In genomic region chr15:63048986-63049665, GRCh38 we compare ENCODE assay signal across 1 cellular context.
TF ChIP-seq lines count a peak whose summit lies in the region.

No MANE protein-coding gene starts in this region.

TF ChIP-seq in GM23338, 12 proteins besides CTCF, POLR2A, EP300 and RAD21 (continued from another document):
- TF ChIP-seq, protein P1, sequence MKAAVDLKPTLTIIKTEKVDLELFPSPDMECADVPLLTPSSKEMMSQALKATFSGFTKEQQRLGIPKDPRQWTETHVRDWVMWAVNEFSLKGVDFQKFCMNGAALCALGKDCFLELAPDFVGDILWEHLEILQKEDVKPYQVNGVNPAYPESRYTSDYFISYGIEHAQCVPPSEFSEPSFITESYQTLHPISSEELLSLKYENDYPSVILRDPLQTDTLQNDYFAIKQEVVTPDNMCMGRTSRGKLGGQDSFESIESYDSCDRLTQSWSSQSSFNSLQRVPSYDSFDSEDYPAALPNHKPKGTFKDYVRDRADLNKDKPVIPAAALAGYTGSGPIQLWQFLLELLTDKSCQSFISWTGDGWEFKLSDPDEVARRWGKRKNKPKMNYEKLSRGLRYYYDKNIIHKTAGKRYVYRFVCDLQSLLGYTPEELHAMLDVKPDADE (IDR thresholded peaks at IDR 0.05), result no peak
- TF ChIP-seq NANOG (IDR thresholded peaks at IDR 0.05; ENCODE audit: borderline replicate concordance) (no peak; the same call in 1 of the 2 replicates), ZNF114 (CRISPR knock-in tag; IDR thresholded peaks at IDR 0.05) (no peak), JUNB (IDR thresholded peaks at IDR 0.05; ENCODE audit: unreplicated experiment) (no peak), EZH2 (IDR thresholded peaks at IDR 0.05; ENCODE audit: low read depth, unreplicated experiment) (no peak)
- TF ChIP-seq, protein P2, sequence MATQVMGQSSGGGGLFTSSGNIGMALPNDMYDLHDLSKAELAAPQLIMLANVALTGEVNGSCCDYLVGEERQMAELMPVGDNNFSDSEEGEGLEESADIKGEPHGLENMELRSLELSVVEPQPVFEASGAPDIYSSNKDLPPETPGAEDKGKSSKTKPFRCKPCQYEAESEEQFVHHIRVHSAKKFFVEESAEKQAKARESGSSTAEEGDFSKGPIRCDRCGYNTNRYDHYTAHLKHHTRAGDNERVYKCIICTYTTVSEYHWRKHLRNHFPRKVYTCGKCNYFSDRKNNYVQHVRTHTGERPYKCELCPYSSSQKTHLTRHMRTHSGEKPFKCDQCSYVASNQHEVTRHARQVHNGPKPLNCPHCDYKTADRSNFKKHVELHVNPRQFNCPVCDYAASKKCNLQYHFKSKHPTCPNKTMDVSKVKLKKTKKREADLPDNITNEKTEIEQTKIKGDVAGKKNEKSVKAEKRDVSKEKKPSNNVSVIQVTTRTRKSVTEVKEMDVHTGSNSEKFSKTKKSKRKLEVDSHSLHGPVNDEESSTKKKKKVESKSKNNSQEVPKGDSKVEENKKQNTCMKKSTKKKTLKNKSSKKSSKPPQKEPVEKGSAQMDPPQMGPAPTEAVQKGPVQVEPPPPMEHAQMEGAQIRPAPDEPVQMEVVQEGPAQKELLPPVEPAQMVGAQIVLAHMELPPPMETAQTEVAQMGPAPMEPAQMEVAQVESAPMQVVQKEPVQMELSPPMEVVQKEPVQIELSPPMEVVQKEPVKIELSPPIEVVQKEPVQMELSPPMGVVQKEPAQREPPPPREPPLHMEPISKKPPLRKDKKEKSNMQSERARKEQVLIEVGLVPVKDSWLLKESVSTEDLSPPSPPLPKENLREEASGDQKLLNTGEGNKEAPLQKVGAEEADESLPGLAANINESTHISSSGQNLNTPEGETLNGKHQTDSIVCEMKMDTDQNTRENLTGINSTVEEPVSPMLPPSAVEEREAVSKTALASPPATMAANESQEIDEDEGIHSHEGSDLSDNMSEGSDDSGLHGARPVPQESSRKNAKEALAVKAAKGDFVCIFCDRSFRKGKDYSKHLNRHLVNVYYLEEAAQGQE (IDR thresholded peaks at IDR 0.05; ENCODE audit: unreplicated experiment), result no peak
